In the genomic region with DNA sequence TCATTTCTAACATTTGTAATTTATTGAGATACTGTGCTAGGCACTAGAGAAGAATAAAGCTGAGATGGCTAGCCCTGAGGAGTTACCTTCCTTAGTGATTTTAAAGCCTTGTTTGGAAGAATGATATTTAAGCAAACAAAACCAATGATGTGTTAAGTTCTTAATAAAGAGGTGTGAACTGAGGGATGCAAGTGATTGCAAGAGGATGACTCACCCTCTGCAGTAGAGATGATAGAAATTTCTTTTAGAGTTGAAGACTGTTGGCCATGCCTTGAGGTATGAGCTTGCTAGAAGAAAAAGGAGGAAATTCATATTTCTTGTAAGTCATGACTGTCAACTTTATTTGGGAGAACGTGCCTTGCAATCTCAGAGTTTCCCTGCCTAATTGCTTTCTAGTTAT, we compare ENCODE assay signal across 29 cellular contexts.
A peak's percentile ranks its signal among the peaks of the same experiment; 100 is the strongest.
DNase-seq lines count a peak whose midpoint lies in the region; ATAC-seq and TF ChIP-seq lines count a peak whose summit lies in the region.
"Had no signal": no experiment of that assay in that cellular context is flagged by ENCODE, and none has a peak within 500 bp of the region (broad histone marks: within the 10 kb centered on the region; RNA-seq: fewer than 3 reads in every experiment).

No MANE protein-coding gene starts in this region.

- H3K79me2 ChIP-seq in mesendoderm (ENCODE audit: control insufficient read depth, insufficient read depth, low read length) = no peaks in the 10 kb centered on the region

- no peak overlapping the region for H3K27ac ChIP-seq in endodermal cell (ENCODE audit: low read depth, low read length)
- H3K27ac ChIP-seq in mesendoderm (ENCODE audit: low read depth, low read length) = no peak overlapping the region
- H3K27ac ChIP-seq in left ventricle myocardium inferior (replicated peaks) = no peak overlapping the region
- H3K27ac ChIP-seq: cardiac muscle cell, sigmoid colon, upper lobe of left lung had no signal

- peaks cover 6% of the 10 kb centered on the region for H3K4me1 Mint-ChIP-seq in endodermal cell
- H3K4me1 Mint-ChIP-seq in activated T-helper 2 cell treated with anti-CD3 and anti-CD28 coated beads, Interferon-gamma antibody, Interleukin-2, Interleukin-4, amounts not matched to agents 10 μg/mL and 5 μg/mL and 100 μg/mL, durations not matched to agents 14 hours and 24 hours and 36 hours (ENCODE audit: low read depth) = peaks cover 20% of the 10 kb centered on the region
- H3K4me1 Mint-ChIP-seq: activated CD4-positive, alpha-beta memory T cell treated with anti-CD3 and anti-CD28 coated beads, Interleukin-2, amount 10 ng/mL, durations not matched to agents 7 days and 5 days; activated naive CD4-positive, alpha-beta T cell treated with anti-CD3 and anti-CD28 coated beads, Interleukin-2, amount 50 U/mL, for 24 hours; stimulated activated memory B cell treated with anti-CD40 and anti-IgM and Interleukin-4, amounts not matched to agents 10 μg/mL and 1 μg/mL and 100 μg/mL, for 72 hours had no signal

- H3K36me3 Mint-ChIP-seq in endodermal cell (ENCODE audit: low read depth) = peaks cover 6% of the 10 kb centered on the region
- peaks cover 39% of the 10 kb centered on the region for H3K36me3 Mint-ChIP-seq in activated T-helper 2 cell treated with anti-CD3 and anti-CD28 coated beads, Interferon-gamma antibody, Interleukin-2, Interleukin-4, amounts not matched to agents 10 μg/mL and 5 μg/mL and 100 μg/mL, durations not matched to agents 14 hours and 24 hours and 36 hours (ENCODE audit: low read depth)
- H3K36me3 Mint-ChIP-seq: activated naive CD4-positive, alpha-beta T cell treated with anti-CD3 and anti-CD28 coated beads, Interleukin-2, amount 50 U/mL, for 24 hours; stimulated activated memory B cell treated with anti-CD40 and anti-IgM and Interleukin-4, amounts not matched to agents 10 μg/mL and 1 μg/mL and 100 μg/mL, for 72 hours had no signal

- H3K4me1 ChIP-seq in endodermal cell (ENCODE audit: control insufficient read depth, insufficient read depth, low read length) (no peaks in the 10 kb centered on the region), mesendoderm (ENCODE audit: control insufficient read depth, low read depth, low read length) (peaks cover 4% of the 10 kb centered on the region), left ventricle myocardium inferior (no peaks in the 10 kb centered on the region)

- no peak overlapping the region for H2BK5ac ChIP-seq in mesendoderm (ENCODE audit: low read length)

- intact Hi-C loops in left ventricle myocardium inferior (cut with micrococcal nuclease) = no loop called here
- intact Hi-C loops in activated T-helper 2 cell treated with anti-CD3 and anti-CD28 coated beads, Interferon-gamma antibody, Interleukin-2, Interleukin-4, amounts not matched to agents 10 μg/mL and 5 μg/mL and 100 μg/mL, durations not matched to agents 14 hours and 24 hours and 36 hours (cut with micrococcal nuclease) = no loop called here

- H2BK15ac ChIP-seq in mesendoderm (replicated peaks; ENCODE audit: low read depth) = no peak overlapping the region

- no peak for TF ChIP-seq POLR2A in NB4 (IDR thresholded peaks at IDR 0.05; ENCODE audit: extremely low read depth, insufficient read length)

- no peak for ATAC-seq in HG02852 (IDR thresholded peaks at IDR 0.05; ENCODE audit: unreplicated experiment)
- ATAC-seq: activated CD4-positive, CD25-positive, alpha-beta regulatory T cell treated with anti-CD3 and anti-CD28 coated beads, Interleukin-2, amount 50 U/mL, for 24 hours; GM12878; left cardiac atrium; stimulated activated memory B cell treated with anti-CD40 and anti-IgM and Interleukin-4, amounts not matched to agents 10 μg/mL and 1 μg/mL and 100 μg/mL, for 72 hours had no signal

- H3K9me3 ChIP-seq in endodermal cell (ENCODE audit: control insufficient read depth, low read length) (peaks cover 43% of the 10 kb centered on the region), left ventricle myocardium inferior (replicated peaks) (no peaks in the 10 kb centered on the region)
- H3K9me3 ChIP-seq: sigmoid colon, SK-N-SH, upper lobe of left lung had no signal

- H3K27me3 Mint-ChIP-seq in endodermal cell (ENCODE audit: insufficient read depth) = no peaks in the 10 kb centered on the region
- H3K27me3 Mint-ChIP-seq in activated T-helper 2 cell treated with anti-CD3 and anti-CD28 coated beads, Interferon-gamma antibody, Interleukin-2, Interleukin-4, amounts not matched to agents 10 μg/mL and 5 μg/mL and 100 μg/mL, durations not matched to agents 14 hours and 24 hours and 36 hours (ENCODE audit: low read depth) = no peaks in the 10 kb centered on the region
- H3K27me3 Mint-ChIP-seq: activated CD4-positive, alpha-beta memory T cell treated with anti-CD3 and anti-CD28 coated beads, Interleukin-2, amount 10 ng/mL, durations not matched to agents 7 days and 5 days; activated naive CD4-positive, alpha-beta T cell treated with anti-CD3 and anti-CD28 coated beads, Interleukin-2, amount 50 U/mL, for 24 hours; dendritic cell treated with granulocyte-macrophage colony-stimulating factor and Interleukin-4, amounts not matched to agents 40 ng/mL and 50 ng/mL, for 4 days; progenitor cell of endocrine pancreas; stimulated activated memory B cell treated with anti-CD40 and anti-IgM and Interleukin-4, amounts not matched to agents 10 μg/mL and 1 μg/mL and 100 μg/mL, for 72 hours had no signal

- no peaks in the 10 kb centered on the region for H3K36me3 ChIP-seq in endodermal cell (ENCODE audit: control insufficient read depth, insufficient read depth, low read length)
- H3K36me3 ChIP-seq in mesendoderm (ENCODE audit: control insufficient read depth, insufficient read depth, low read length) = no peaks in the 10 kb centered on the region
- H3K36me3 ChIP-seq in left ventricle myocardium inferior = no peaks in the 10 kb centered on the region
- H3K36me3 ChIP-seq: cardiac muscle cell, upper lobe of left lung had no signal

- no peak overlapping the region for H3K56ac ChIP-seq in mesendoderm (ENCODE audit: low read length)

- no peak for TF ChIP-seq CTCF in NB4 (IDR thresholded peaks at IDR 0.05; ENCODE audit: low read depth, low read length)
- no peak for TF ChIP-seq CTCF in endodermal cell (conservative IDR thresholded peaks at IDR 0.05)
- no peak for TF ChIP-seq CTCF in left ventricle myocardium inferior (IDR thresholded peaks at IDR 0.05; ENCODE audit: borderline replicate concordance)

- no peaks in the 10 kb centered on the region for H3K79me1 ChIP-seq in mesendoderm (ENCODE audit: low read length)

- H3K9ac ChIP-seq in endodermal cell (ENCODE audit: extremely low read depth, low read length, poor library complexity, severe bottlenecking) = no peak overlapping the region
- H3K9ac ChIP-seq in mesendoderm (ENCODE audit: low read length) = no peak overlapping the region
- H3K9ac ChIP-seq: SK-N-SH had no signal

- no peak overlapping the region for H4K5ac ChIP-seq in mesendoderm (ENCODE audit: low read length)

- H2BK120ac ChIP-seq in mesendoderm (ENCODE audit: low read depth, low read length) = no peak overlapping the region

- no peak overlapping the region for H2AK5ac ChIP-seq in mesendoderm (ENCODE audit: low read length)

- H3K4ac ChIP-seq in mesendoderm (ENCODE audit: low read depth, low read length) = no peak overlapping the region

- DNase-seq in DMS53 treated with DMSO at 0.1 percent for 48 hours (lab: John Stamatoyannopoulos, UW; ENCODE audit: unreplicated experiment) (peak; percentile 15), NB4 (ENCODE audit: low read depth) (peak; percentile 2), endodermal cell (no peak), mesendoderm (peak; percentile 57), left ventricle myocardium inferior (no peak)
- no peak for DNase-seq in activated T-helper 2 cell treated with anti-CD3 and anti-CD28 coated beads, Interferon-gamma antibody, Interleukin-2, Interleukin-4, amounts not matched to agents 10 μg/mL and 5 μg/mL and 100 μg/mL, durations not matched to agents 14 hours and 24 hours and 36 hours (ENCODE audit: low spot score)
- DNase-seq: activated CD4-positive, alpha-beta memory T cell treated with anti-CD3 and anti-CD28 coated beads, Interleukin-2, amount 10 ng/mL, durations not matched to agents 7 days and 5 days; activated CD8-positive, alpha-beta memory T cell treated with anti-CD3 and anti-CD28 coated beads, Interleukin-2, amount 50 U/mL, for 48 hours; anterior cingulate cortex; HFFc6; left cardiac atrium; NCI-H1105 treated with DMSO at 0.1 percent for 48 hours; NCI-H1930; NCI-H748 treated with DMSO at 0.1 percent for 48 hours; sigmoid colon; SK-N-SH; stimulated activated CD4-positive, alpha-beta T cell treated with anti-CD3 and anti-CD28 coated beads, Interleukin-4, amount 100 ng/mL, for 4 hours; substantia nigra; upper lobe of left lung had no signal

- H3K4me3 ChIP-seq in NB4 (ENCODE audit: low read depth, low read length) (no peak overlapping the region), endodermal cell (ENCODE audit: low read length) (peak overlapping the region; percentile 34), mesendoderm (ENCODE audit: low read length) (no peak overlapping the region), left ventricle myocardium inferior (no peak overlapping the region)
- H3K4me3 ChIP-seq: cardiac muscle cell, GM12878, sigmoid colon, upper lobe of left lung had no signal

- H3K9me3 Mint-ChIP-seq in endodermal cell = peaks cover 43% of the 10 kb centered on the region
- peaks cover 7% of the 10 kb centered on the region for H3K9me3 Mint-ChIP-seq in activated T-helper 2 cell treated with anti-CD3 and anti-CD28 coated beads, Interferon-gamma antibody, Interleukin-2, Interleukin-4, amounts not matched to agents 10 μg/mL and 5 μg/mL and 100 μg/mL, durations not matched to agents 14 hours and 24 hours and 36 hours
- H3K9me3 Mint-ChIP-seq: activated CD4-positive, alpha-beta memory T cell treated with anti-CD3 and anti-CD28 coated beads, Interleukin-2, amount 10 ng/mL, durations not matched to agents 7 days and 5 days; activated naive CD4-positive, alpha-beta T cell treated with anti-CD3 and anti-CD28 coated beads, Interleukin-2, amount 50 U/mL, for 24 hours; dendritic cell treated with granulocyte-macrophage colony-stimulating factor and Interleukin-4, amounts not matched to agents 40 ng/mL and 50 ng/mL, for 4 days; HFFc6; T-helper 1 cell treated with Interleukin-12 subunit alpha and Interleukin-12 subunit beta and Interleukin-4 antibody, amounts not matched to agents 30 μg/mL and 1 μg/mL, for 36 hours had no signal

- no peaks in the 10 kb centered on the region for H3K27me3 ChIP-seq in endodermal cell (ENCODE audit: control insufficient read depth, insufficient read depth, low read length, poor library complexity, severe bottlenecking)
- H3K27me3 ChIP-seq in mesendoderm (ENCODE audit: insufficient read depth, low read length, poor library complexity) = no peaks in the 10 kb centered on the region
- H3K27me3 ChIP-seq in left ventricle myocardium inferior (ENCODE audit: low read depth) = no peaks in the 10 kb centered on the region
- H3K27me3 ChIP-seq: cardiac muscle cell, sigmoid colon, upper lobe of left lung had no signal

- no peak overlapping the region for H3K27ac Mint-ChIP-seq in endodermal cell
- no peak overlapping the region for H3K27ac Mint-ChIP-seq in activated T-helper 2 cell treated with anti-CD3 and anti-CD28 coated beads, Interferon-gamma antibody, Interleukin-2, Interleukin-4, amounts not matched to agents 10 μg/mL and 5 μg/mL and 100 μg/mL, durations not matched to agents 14 hours and 24 hours and 36 hours
- H3K27ac Mint-ChIP-seq: activated CD4-positive, alpha-beta memory T cell treated with anti-CD3 and anti-CD28 coated beads, Interleukin-2, amount 10 ng/mL, durations not matched to agents 7 days and 5 days; activated naive CD4-positive, alpha-beta T cell treated with anti-CD3 and anti-CD28 coated beads, Interleukin-2, amount 50 U/mL, for 24 hours; CD14-positive monocyte; dendritic cell treated with granulocyte-macrophage colony-stimulating factor and Interleukin-4, amounts not matched to agents 40 ng/mL and 50 ng/mL, for 4 days; HFFc6; progenitor cell of endocrine pancreas; stimulated activated memory B cell treated with anti-CD40 and anti-IgM and Interleukin-4, amounts not matched to agents 10 μg/mL and 1 μg/mL and 100 μg/mL, for 72 hours; T-helper 1 cell treated with Interleukin-12 subunit alpha and Interleukin-12 subunit beta and Interleukin-4 antibody, amounts not matched to agents 30 μg/mL and 1 μg/mL, for 36 hours had no signal

- no peak overlapping the region for H3K4me3 Mint-ChIP-seq in endodermal cell
- no peak overlapping the region for H3K4me3 Mint-ChIP-seq in activated T-helper 2 cell treated with anti-CD3 and anti-CD28 coated beads, Interferon-gamma antibody, Interleukin-2, Interleukin-4, amounts not matched to agents 10 μg/mL and 5 μg/mL and 100 μg/mL, durations not matched to agents 14 hours and 24 hours and 36 hours (ENCODE audit: low read depth)
- H3K4me3 Mint-ChIP-seq: activated CD4-positive, alpha-beta memory T cell treated with anti-CD3 and anti-CD28 coated beads, Interleukin-2, amount 10 ng/mL, durations not matched to agents 7 days and 5 days; activated naive CD4-positive, alpha-beta T cell treated with anti-CD3 and anti-CD28 coated beads, Interleukin-2, amount 50 U/mL, for 24 hours; CD14-positive monocyte; dendritic cell treated with granulocyte-macrophage colony-stimulating factor and Interleukin-4, amounts not matched to agents 40 ng/mL and 50 ng/mL, for 4 days; HFFc6; stimulated activated memory B cell treated with anti-CD40 and anti-IgM and Interleukin-4, amounts not matched to agents 10 μg/mL and 1 μg/mL and 100 μg/mL, for 72 hours; T-helper 1 cell treated with Interleukin-12 subunit alpha and Interleukin-12 subunit beta and Interleukin-4 antibody, amounts not matched to agents 30 μg/mL and 1 μg/mL, for 36 hours had no signal

- H3K23ac ChIP-seq in mesendoderm (ENCODE audit: low read length) = no peak overlapping the region

- no peak overlapping the region for H3K18ac ChIP-seq in mesendoderm (ENCODE audit: low read length)

- WGBS in endodermal cell (ENCODE audit: insufficient coverage in 1 of 2, insufficient read length in 1 of 2), 2 experiments = 60 to 78% methylated on average over 1 of the region's 1 CpG
- WGBS in mesendoderm (ENCODE audit: extremely low coverage, insufficient coverage, low lambda C conversion rate) = no CpG with 5 or more reads among the region's 1 CpG

- H4K8ac ChIP-seq in mesendoderm (ENCODE audit: low read depth, low read length) = no peak overlapping the region

- H3K4me2 ChIP-seq in mesendoderm (ENCODE audit: low read length) = no peak overlapping the region
- H3K4me2 ChIP-seq: SK-N-SH had no signal

Comparison
In these comparisons a context has a peak if more than half of its experiments do, and no peak if none do; other contexts are left out.
1. DNase-seq: peak in DMS53 treated with DMSO at 0.1 percent for 48 hours (single experiment), NB4 (single experiment) and mesendoderm (single experiment); none in endodermal cell (single experiment), left ventricle myocardium inferior (single experiment) and activated T-helper 2 cell treated with anti-CD3 and anti-CD28 coated beads, Interferon-gamma antibody, Interleukin-2, Interleukin-4, amounts not matched to agents 10 μg/mL and 5 μg/mL and 100 μg/mL, durations not matched to agents 14 hours and 24 hours and 36 hours (single experiment).